In the genomic region with DNA sequence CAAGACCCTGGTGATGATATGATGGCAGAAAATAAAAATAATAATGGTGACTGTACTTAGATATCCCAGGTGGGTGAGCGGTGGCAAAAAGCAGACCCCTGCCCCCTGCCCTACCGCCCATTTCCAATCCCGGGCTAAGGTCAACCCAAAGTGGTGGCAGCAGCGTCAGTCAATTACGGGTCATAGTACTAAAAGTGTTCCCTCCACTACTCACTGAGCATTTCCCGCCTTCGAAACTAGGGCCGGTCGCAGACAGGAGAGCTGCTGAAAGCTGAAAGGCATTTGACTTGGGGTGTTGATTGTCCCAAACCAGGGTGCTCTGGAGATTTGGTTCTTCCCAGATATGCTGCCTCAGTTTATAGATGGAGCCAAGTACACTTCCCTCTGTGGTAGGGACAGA, we compare ENCODE assay signal across 17 cellular contexts. TPM values are rescaled to one million over a fixed set of nuclear protein-coding genes. Genes with fewer than 3 reads are reported as not detected.
DNase-seq lines count a peak whose midpoint lies in the region; ATAC-seq and TF ChIP-seq lines count a peak whose summit lies in the region.
"Had no signal": no experiment of that assay in that cellular context is flagged by ENCODE, and none has a peak within 500 bp of the region (broad histone marks: within the 10 kb centered on the region; RNA-seq: fewer than 3 reads in every experiment).

No MANE protein-coding gene starts in this region.

- H3K36me3 ChIP-seq in H7 (replicated peaks; ENCODE audit: control insufficient read depth, insufficient read depth, low read length) (no peaks in the 10 kb centered on the region), WERI-Rb-1 (peaks cover 16% of the 10 kb centered on the region)
- H3K36me3 ChIP-seq: BLaER1, HAP-1 had no signal

- no peaks in the 10 kb centered on the region for H3K36me3 Mint-ChIP-seq in osteocyte (ENCODE audit: unreplicated experiment)

- peak overlapping the region; percentile 14 for H3K4me3 Mint-ChIP-seq in osteocyte (ENCODE audit: unreplicated experiment)

- no peaks in the 10 kb centered on the region for H3K9me3 ChIP-seq in WERI-Rb-1 (ENCODE audit: severe bottlenecking)
- H3K9me3 ChIP-seq in iPS-18c (ENCODE audit: control insufficient read depth, insufficient read depth, low read length) = no peaks in the 10 kb centered on the region
- H3K9me3 ChIP-seq: HAP-1 had no signal

- peaks cover 18% of the 10 kb centered on the region for H3K4me1 Mint-ChIP-seq in osteocyte (ENCODE audit: unreplicated experiment)

- peak overlapping the region; percentile 65 for H3K4me3 ChIP-seq in H7 (ENCODE audit: insufficient read depth, low read depth, low read length)
- H3K4me3 ChIP-seq in WERI-Rb-1 (ENCODE audit: low read depth, low read length) = peak overlapping the region; percentile 59
- peak overlapping the region; percentile 49 for H3K4me3 ChIP-seq in iPS-18c (ENCODE audit: insufficient read depth, low read depth, low read length)
- H3K4me3 ChIP-seq: HAP-1, PC-9 had no signal

- H3K27ac Mint-ChIP-seq in osteocyte (ENCODE audit: unreplicated experiment) = no peak overlapping the region
- H3K27ac Mint-ChIP-seq: IgD-negative memory B cell had no signal

- DNase-seq in H7 (peak; percentile 43), WERI-Rb-1 (no peak), osteocyte (ENCODE audit: extremely low spot score, unreplicated experiment) (no peak), Kasumi-1 (lab: John Stamatoyannopoulos, UW) (no peak), GM19238 (ENCODE audit: insufficient read length, low spot score) (no peak)
- DNase-seq: DND-41, NCI-H1436 treated with DMSO at 0.1 percent for 48 hours, NCI-H2081 treated with DMSO at 0.1 percent for 48 hours, NCI-H226, PC-9 had no signal

- no peak overlapping the region; the same call in 1 of the 2 replicates for H3K27ac ChIP-seq in WERI-Rb-1
- H3K27ac ChIP-seq: BLaER1, PC-9 had no signal

- H3K27me3 ChIP-seq in H7 (ENCODE audit: control insufficient read depth, insufficient read depth, low read length) = peaks cover 43% of the 10 kb centered on the region
- no peaks in the 10 kb centered on the region for H3K27me3 ChIP-seq in WERI-Rb-1 (ENCODE audit: insufficient read depth, low read depth, severe bottlenecking)

- peaks cover 69% of the 10 kb centered on the region for H3K27me3 Mint-ChIP-seq in osteocyte (ENCODE audit: unreplicated experiment)

- H3K9me3 Mint-ChIP-seq in osteocyte (ENCODE audit: unreplicated experiment) = no peaks in the 10 kb centered on the region

- ATAC-seq in GM18867 (IDR thresholded peaks at IDR 0.05; ENCODE audit: unreplicated experiment) (no peak), HG03469 (IDR thresholded peaks at IDR 0.05; ENCODE audit: unreplicated experiment) (no peak)

- TF ChIP-seq CTCF in WERI-Rb-1 (IDR thresholded peaks at IDR 0.05; ENCODE audit: low read depth, low read length) (no peak), osteocyte (IDR thresholded peaks at IDR 0.05) (no peak)

RNA-seq across cellular contexts. Expression of gene KCNK12, which starts 1.4 kb away (rescaled TPM):
- total RNA-seq in H7 (2014; rRNA removed; shearing (Covaris generic)) = 9.6 and 16.0 TPM in 2 replicates
- total RNA-seq in osteocyte = not detected in 2 replicates
- total RNA-seq: PC-9, SK-MEL-5 had no signal

Comparison
In these comparisons a context has a peak if more than half of its experiments do, and no peak if none do; other contexts are left out.
1. RNA of gene KCNK12, which starts 1.4 kb away (total RNA-seq): 9.6 to 16.0 TPM in H7; not detected in osteocyte; every median in the first group is over 10 times any median in the second.
2. Peak in every context shown above with its lines, with median percentiles within 50 percentile points of each other: H3K4me3 ChIP-seq.